In genomic region chr5:111550282-111551020, GRCh38 we compare ENCODE assay signal across 8 cellular contexts. TPM values are rescaled to one million over a fixed set of nuclear protein-coding genes. Genes with fewer than 3 reads are reported as not detected.
DNase-seq lines count a peak whose midpoint lies in the region; ATAC-seq, FAIRE-seq and TF ChIP-seq lines count a peak whose summit lies in the region.

No MANE protein-coding gene starts in this region.

- H3K27ac Mint-ChIP-seq in chondrocyte (ENCODE audit: unreplicated experiment): peak overlapping the region; percentile 88

- H3K4me3 ChIP-seq in HepG2 (replicated peaks in 1 of 3; ENCODE audit: insufficient read depth in 1 of 3, low read depth in 2 of 3, low read length in 3 of 3): no peak overlapping the region

- no peaks in the 10 kb centered on the region for H3K4me1 ChIP-seq in HepG2 (ENCODE audit: insufficient read depth, low read length)

- no peaks in the 10 kb centered on the region for H3K27me3 Mint-ChIP-seq in chondrocyte (ENCODE audit: low read depth)

- H3K36me3 ChIP-seq in HepG2 (replicated peaks in 1 of 2; ENCODE audit: control insufficient read depth in 1 of 2, insufficient read depth in 2 of 2, low read length in 2 of 2): no peaks in the 10 kb centered on the region

- no peaks in the 10 kb centered on the region for H3K36me3 Mint-ChIP-seq in chondrocyte (ENCODE audit: low read depth)

- peak; percentile 80 to 81 for DNase-seq in AML-193 (lab: John Stamatoyannopoulos, UW)
- peak; percentile 44 for DNase-seq in NCI-H2227 treated with DMSO at 0.1 percent for 48 hours (lab: John Stamatoyannopoulos, UW)
- peak; percentile 34 for DNase-seq in activated CD4-positive, alpha-beta T cell treated with anti-CD3 and anti-CD28 coated beads for 1 hour
- no peak for DNase-seq in chondrocyte (ENCODE audit: low spot score)
- peak; percentile 63 for DNase-seq in HepG2 (ENCODE audit: low spot score)
- DNase-seq in stimulated activated CD4-positive, alpha-beta T cell treated with anti-CD3 and anti-CD28 coated beads, Interleukin-4, amount 100 ng/mL, for 4 hours: peak; percentile 54 to 57

- ATAC-seq in GM18907 (IDR thresholded peaks at IDR 0.05; ENCODE audit: unreplicated experiment) (peak; percentile 96), HG03135 (IDR thresholded peaks at IDR 0.05; ENCODE audit: unreplicated experiment) (peak; percentile 92), HepG2 (peak; percentile 97)

- in situ Hi-C loops in HepG2 (cut with HindIII; ENCODE audit: extremely low pct_ligation_motif_present, low pct_unique_long_range_greater_than_20kb): loop anchor here (5.0 kb wide), 1 partner anchor 592 kb away; no protein-coding TSS in a partner anchor

- no peak overlapping the region for H3K27ac ChIP-seq in HepG2 (ENCODE audit: extremely low read length, insufficient read depth, low read length)

- TF ChIP-seq RAD21 in HepG2 (CRISPR knock-in tag; IDR thresholded peaks at IDR 0.05): peak; percentile 64

- no peaks in the 10 kb centered on the region for H3K27me3 ChIP-seq in HepG2 (ENCODE audit: control insufficient read depth in 1 of 2, insufficient read depth in 2 of 2, low read length in 2 of 2)

- no peaks in the 10 kb centered on the region for H3K79me2 ChIP-seq in HepG2 (ENCODE audit: insufficient read depth, low read length)

- CTCF ChIA-PET in HepG2 (lab: Yijun Ruan, JAX; ENCODE audit: low intra/inter-chr PET ratio, low total read pairs): interaction anchor here (4.0 kb wide), 1 partner anchor 597 kb away, joined by 38 read pairs; no protein-coding TSS in a partner anchor

- TF ChIP-seq EP300 in HepG2 (IDR thresholded peaks at IDR 0.05; ENCODE audit: low read depth in 2 of 2, low read length in 2 of 2): no peak
- no peak for TF ChIP-seq EP300 in HepG2 (CRISPR knock-in tag; IDR thresholded peaks at IDR 0.05; ENCODE audit: borderline replicate concordance)

- no peak overlapping the region for H2AFZ ChIP-seq in HepG2 (ENCODE audit: low read length)

- WGBS in HepG2 (ENCODE audit: low lambda C conversion rate): 16% methylated on average over 8 of the region's 8 CpGs

- FAIRE-seq in HepG2 (lab: Jason Lieb, UNC): no peak

- TF ChIP-seq CTCF in chondrocyte (IDR thresholded peaks at IDR 0.05): peak; percentile 92
- peak; percentile 77 for TF ChIP-seq CTCF in HepG2 (CRISPR knock-in tag; IDR thresholded peaks at IDR 0.05)

- H3K9me3 Mint-ChIP-seq in chondrocyte (ENCODE audit: low read depth): peaks cover 3% of the 10 kb centered on the region

- BruUV-seq in HepG2 (replicated peaks; lab: Mats Ljungman, UMichigan): no TSS peak

- intact Hi-C loops in HepG2 (cut with micrococcal nuclease; ENCODE audit: unreplicated experiment): loop anchor here (1.0 to 5.0 kb wide), 4 partner anchors 132 to 597 kb away; partner anchors contain the start of gene NREP

- H4K20me1 ChIP-seq in HepG2 (ENCODE audit: insufficient read depth, low read length): no peaks in the 10 kb centered on the region

- H3K9me3 ChIP-seq in HepG2 (ENCODE audit: low read length): no peaks in the 10 kb centered on the region

- no peak overlapping the region for H3K4me2 ChIP-seq in HepG2 (ENCODE audit: low read depth, low read length)

- TF ChIP-seq POLR2A in HepG2 (IDR thresholded peaks at IDR 0.05; ENCODE audit: insufficient read depth in 1 of 2, low read depth in 2 of 2, low read length in 2 of 2): no peak

- no peak overlapping the region for H3K4me3 Mint-ChIP-seq in chondrocyte (ENCODE audit: unreplicated experiment)

- H3K4me1 Mint-ChIP-seq in chondrocyte (ENCODE audit: low read depth): peaks cover 32% of the 10 kb centered on the region

- POLR2A ChIA-PET in HepG2 (lab: Yijun Ruan, JAX): no interaction called here

- no peak overlapping the region for H3K9ac ChIP-seq in HepG2 (ENCODE audit: insufficient read depth, low read depth, low read length)

TF ChIP-seq in HepG2, 621 proteins besides CTCF, POLR2A, EP300 and RAD21 (continues in another document):
- TF ChIP-seq PCBP2 (optimal IDR thresholded peaks at IDR 0.05; ENCODE audit: low read depth, low read length, poor library complexity, severe bottlenecking) (no peak), BATF2 (CRISPR knock-in tag; IDR thresholded peaks at IDR 0.05) (no peak), FOSL2 (CRISPR knock-in tag; IDR thresholded peaks at IDR 0.05) (peak; percentile 42; the same call in 1 of the 2 replicates), ONECUT2 (CRISPR knock-in tag; IDR thresholded peaks at IDR 0.05) (no peak), CCAR2 (optimal IDR thresholded peaks at IDR 0.05; ENCODE audit: low read depth, low read length) (no peak), LBX2 (CRISPR knock-in tag; IDR thresholded peaks at IDR 0.05; ENCODE audit: borderline replicate concordance) (no peak), ZSCAN31 (CRISPR knock-in tag; IDR thresholded peaks at IDR 0.05; ENCODE audit: low read depth) (no peak), POLR2AphosphoS2 (IDR thresholded peaks at IDR 0.05; ENCODE audit: low read depth, low read length) (no peak), ATM (IDR thresholded peaks at IDR 0.05; ENCODE audit: borderline replicate concordance) (no peak), HNRNPH1 (optimal IDR thresholded peaks at IDR 0.05; ENCODE audit: low read depth, low read length) (no peak), TCF12 (IDR thresholded peaks at IDR 0.05) (no peak), TCF12 (CRISPR knock-in tag; IDR thresholded peaks at IDR 0.05) (no peak), KAT2B (IDR thresholded peaks at IDR 0.05; ENCODE audit: borderline replicate concordance, low read depth, low read length) (no peak), TP53 (CRISPR knock-in tag; conservative IDR thresholded peaks at IDR 0.05) (no peak), TARDBP (CRISPR knock-in tag; IDR thresholded peaks at IDR 0.05) (no peak), TRIM22 (IDR thresholded peaks at IDR 0.05) (no peak), EHMT2 (IDR thresholded peaks at IDR 0.05; ENCODE audit: borderline replicate concordance, low read depth, low read length) (no peak), ZFP36L1 (CRISPR knock-in tag; IDR thresholded peaks at IDR 0.05) (no peak), MIXL1 (CRISPR knock-in tag; IDR thresholded peaks at IDR 0.05) (peak; percentile 75; the same call in 1 of the 2 replicates), SIX1 (CRISPR knock-in tag; IDR thresholded peaks at IDR 0.05; ENCODE audit: borderline replicate concordance) (no peak), NR3C1 (CRISPR knock-in tag; IDR thresholded peaks at IDR 0.05) (no peak), ZNF460 (CRISPR knock-in tag; IDR thresholded peaks at IDR 0.05; ENCODE audit: borderline replicate concordance) (no peak), ZNF253 (CRISPR knock-in tag; IDR thresholded peaks at IDR 0.05; ENCODE audit: borderline replicate concordance) (no peak), NPAS2 (CRISPR knock-in tag; IDR thresholded peaks at IDR 0.05; ENCODE audit: borderline replicate concordance) (no peak), LCORL (IDR thresholded peaks at IDR 0.05) (no peak), LCORL (CRISPR knock-in tag; IDR thresholded peaks at IDR 0.05) (no peak), ZZZ3 (CRISPR knock-in tag; IDR thresholded peaks at IDR 0.05; ENCODE audit: borderline replicate concordance) (no peak)

RNA-seq across cellular contexts. Expression of gene STARD4, which starts 38.1 kb away (rescaled TPM):
- total RNA-seq in chondrocyte: 47.7 to 70.9 TPM (median 69.6 TPM) in 3 replicates
- 66.9 and 92.2 TPM in 2 replicates for total RNA-seq in HepG2 (2016; rRNA removed; fragmentation: Illumina TruSeq; extraction: Trizol)
- total RNA-seq in HepG2 (2016; cell fraction: cytosol; rRNA removed; fragmentation: Illumina TruSeq; extraction: Trizol; ENCODE audit: low read depth): 7.4 and 7.8 TPM in 2 replicates
- 66.5 and 97.1 TPM in 2 replicates for total RNA-seq in HepG2 (2016; cell fraction: insoluble cytoplasmic fraction; rRNA removed; fragmentation: Illumina TruSeq; extraction: Trizol)
- 21.3 and 22.8 TPM in 2 replicates for total RNA-seq in HepG2 (2016; cell fraction: membrane; rRNA removed; fragmentation: Illumina TruSeq; extraction: Trizol)
- total RNA-seq in HepG2 (2016; cell fraction: nucleus; rRNA removed; fragmentation: Illumina TruSeq; extraction: Trizol): 67.3 and 73.5 TPM in 2 replicates
- polyA plus RNA-seq in HepG2 (2011; rRNA removed): 27.4 and 37.0 TPM in 2 replicates
- 7.5 and 15.9 TPM in 2 replicates for polyA plus RNA-seq in HepG2 (2011; cell fraction: cytosol; rRNA removed)
- polyA plus RNA-seq in HepG2 (2011; cell fraction: nucleus; rRNA removed): 31.7 and 60.0 TPM in 2 replicates
- 39.3 and 40.0 TPM in 2 replicates for polyA plus RNA-seq in HepG2 (2012)
- polyA plus RNA-seq in HepG2 (2016; cell fraction: cytosol; fragmentation: Illumina TruSeq; extraction: Trizol; ENCODE audit: low read depth): 2.5 and 2.6 TPM in 2 replicates
- polyA plus RNA-seq in HepG2 (2016; cell fraction: insoluble cytoplasmic fraction; fragmentation: Illumina TruSeq; extraction: Trizol; ENCODE audit: low read depth): 52.5 and 58.1 TPM in 2 replicates
- 7.8 and 8.0 TPM in 2 replicates for polyA plus RNA-seq in HepG2 (2016; cell fraction: membrane; fragmentation: Illumina TruSeq; extraction: Trizol; ENCODE audit: low read depth)
- 105 and 107 TPM in 2 replicates for polyA plus RNA-seq in HepG2 (2016; cell fraction: nucleus; fragmentation: Illumina TruSeq; extraction: Trizol; ENCODE audit: insufficient read depth, low read depth)
- polyA minus RNA-seq in HepG2 (2011; rRNA and poly(A)+ RNA removed; ENCODE audit: low replicate concordance): 15.2 and 24.2 TPM in 2 replicates
- polyA minus RNA-seq in HepG2 (2011; cell fraction: cytosol; rRNA and poly(A)+ RNA removed): 14.2 and 19.3 TPM in 2 replicates
- polyA minus RNA-seq in HepG2 (2011; cell fraction: nucleus; rRNA and poly(A)+ RNA removed): 53.0 and 82.6 TPM in 2 replicates
